In genomic region chr15:63466378-63467192, GRCh38 we compare ENCODE assay signal across 9 cellular contexts. TPM values are rescaled to one million over a fixed set of nuclear protein-coding genes. Genes with fewer than 3 reads are reported as not detected.
DNase-seq lines count a peak whose midpoint lies in the region; ATAC-seq, FAIRE-seq and TF ChIP-seq lines count a peak whose summit lies in the region.
"Had no signal": no experiment of that assay in that cellular context is flagged by ENCODE, and none has a peak within 500 bp of the region (broad histone marks: within the 10 kb centered on the region; RNA-seq: fewer than 3 reads in every experiment).

No MANE protein-coding gene starts in this region.

- peaks cover 11% of the 10 kb centered on the region for H3K36me3 Mint-ChIP-seq in Calu3 (ENCODE audit: insufficient read depth, unreplicated experiment)

- H3K9ac ChIP-seq in mammary epithelial cell (ENCODE audit: insufficient read depth, low read length) (no peak overlapping the region), keratinocyte (ENCODE audit: control insufficient read depth, extremely low read depth, insufficient read depth, low read length) (no peak overlapping the region)

- no peaks in the 10 kb centered on the region for H4K20me1 ChIP-seq in mammary epithelial cell (ENCODE audit: insufficient read depth, low read length)
- H4K20me1 ChIP-seq in keratinocyte (ENCODE audit: control insufficient read depth, extremely low read depth, insufficient read depth, low read length): no peaks in the 10 kb centered on the region

- H3K27ac ChIP-seq in mammary epithelial cell (ENCODE audit: insufficient read depth, low read depth, low read length) (no peak overlapping the region), keratinocyte (ENCODE audit: control insufficient read depth, insufficient read depth, low read length) (no peak overlapping the region)

- dilution Hi-C loops in mammary epithelial cell (cut with HindIII; ENCODE audit: low sequenced_read_pairs): loop anchor here (5.0 kb wide), 1 partner anchor 66 kb away; no protein-coding TSS in a partner anchor
- dilution Hi-C loops in keratinocyte (cut with MboI; ENCODE audit: extremely low pct_ligation_motif_present, low sequenced_read_pairs): no loop called here

- H3K9me3 ChIP-seq in mammary epithelial cell (replicated peaks; ENCODE audit: insufficient read depth, low read length): no peaks in the 10 kb centered on the region
- no peaks in the 10 kb centered on the region for H3K9me3 ChIP-seq in keratinocyte (ENCODE audit: control insufficient read depth, low read depth, low read length)

- in situ Hi-C loops in mammary epithelial cell (cut with MboI; ENCODE audit: low sequenced_read_pairs in 2 of 2): loop anchor here (10.0 to 25.0 kb wide), 3 partner anchors 128 to 596 kb away; partner anchors contain the start of gene FBXL22 (in 1 of the 2)

- intact Hi-C loops in Calu3 (cut with micrococcal nuclease; ENCODE audit: unreplicated experiment): loop anchor here (1.0 to 2.0 kb wide), 2 partner anchors 36 to 133 kb away; no protein-coding TSS in a partner anchor
- intact Hi-C loops in mammary epithelial cell (cut with micrococcal nuclease): loop anchor here (1.0 to 5.0 kb wide), 4 partner anchors 35 to 602 kb away; no protein-coding TSS in a partner anchor

- DNase-seq in Calu3: peak; percentile 69
- peak; percentile 75 for DNase-seq in NCI-H1417 treated with DMSO at 0.1 percent for 48 hours (lab: John Stamatoyannopoulos, UW)
- peak in 4 of 5 donors; percentile 25 to 79 (median 43) for DNase-seq in T-helper 1 cell
- peak; percentile 56 for DNase-seq in mammary epithelial cell
- DNase-seq in keratinocyte (ENCODE audit: low read depth, low spot score): no peak
- DNase-seq in stimulated activated CD8-positive, alpha-beta memory T cell treated with anti-CD3 and anti-CD28 coated beads, Interleukin-7, amount 100 ng/mL, for 1 hour (ENCODE audit: low read depth in 2 of 2): peak; percentile 20 to 21

- no peaks in the 10 kb centered on the region for H3K27me3 Mint-ChIP-seq in Calu3 (ENCODE audit: unreplicated experiment)

- no TSS peak for BruUV-seq in Calu3 (replicated peaks; lab: Mats Ljungman, UMichigan)
- no TSS peak for BruUV-seq in mammary epithelial cell (replicated peaks; lab: Mats Ljungman, UMichigan)

- H3K4me1 Mint-ChIP-seq in Calu3 (ENCODE audit: low read depth, unreplicated experiment): peaks cover 51% of the 10 kb centered on the region

- H3K9me3 Mint-ChIP-seq in Calu3 (ENCODE audit: low read depth, unreplicated experiment): no peaks in the 10 kb centered on the region

- peak; percentile 68 for TF ChIP-seq CTCF in Calu3 (IDR thresholded peaks at IDR 0.05; ENCODE audit: unreplicated experiment)
- peak; percentile 56 to 73 for TF ChIP-seq CTCF in mammary epithelial cell (conservative IDR thresholded peaks at IDR 0.05 in 1 of 2, IDR thresholded peaks at IDR 0.05 in 1 of 2; ENCODE audit: extremely low read depth in 1 of 2, insufficient read depth in 1 of 2, low read depth in 1 of 2, low read length in 2 of 2)
- TF ChIP-seq CTCF in keratinocyte (optimal IDR thresholded peaks at IDR 0.05 in 1 of 3, IDR thresholded peaks at IDR 0.05 in 1 of 3, conservative IDR thresholded peaks at IDR 0.05 in 1 of 3; ENCODE audit: extremely low read depth in 1 of 3, insufficient read depth in 2 of 3, low read length in 3 of 3): peak; percentile 73 to 88 (median 83)

- CTCF ChIA-PET in Calu3 (lab: Charles Lee): interaction anchor here (0.6 to 3.5 kb wide), 19 partner anchors 13 to 627 kb away, joined by 3 to 30 read pairs (median 5); partner anchors contain the start of genes CIAO2A and USP3
- CTCF ChIA-PET in mammary epithelial cell (lab: Charles Lee; ENCODE audit: low non-redundant PET): interaction anchor here (0.6 to 1.0 kb wide), 5 partner anchors 30 to 687 kb away, joined by 3 to 9 read pairs (median 4); partner anchors contain the start of gene FBXL22

- H3K36me3 ChIP-seq in mammary epithelial cell (ENCODE audit: insufficient read depth, low read length): no peaks in the 10 kb centered on the region
- no peaks in the 10 kb centered on the region for H3K36me3 ChIP-seq in keratinocyte (ENCODE audit: control insufficient read depth in 2 of 2, extremely low read depth in 1 of 2, insufficient read depth in 2 of 2, low read length in 2 of 2)

- no peaks in the 10 kb centered on the region for H3K4me1 ChIP-seq in mammary epithelial cell (ENCODE audit: insufficient read depth, low read length)
- H3K4me1 ChIP-seq in keratinocyte (ENCODE audit: control insufficient read depth, extremely low read depth, insufficient read depth, low read length): no peaks in the 10 kb centered on the region

- no peaks in the 10 kb centered on the region for H3K79me2 ChIP-seq in mammary epithelial cell (ENCODE audit: insufficient read depth, low read length)
- no peaks in the 10 kb centered on the region for H3K79me2 ChIP-seq in keratinocyte (ENCODE audit: control insufficient read depth, insufficient read depth, low read length)

- no peak overlapping the region for H3K4me2 ChIP-seq in mammary epithelial cell (ENCODE audit: insufficient read depth, low read depth, low read length)
- no peak overlapping the region for H3K4me2 ChIP-seq in keratinocyte (ENCODE audit: control insufficient read depth, extremely low read depth, insufficient read depth, low read depth, low read length)

- no peak overlapping the region for H3K4me3 ChIP-seq in mammary epithelial cell (replicated peaks in 1 of 3; ENCODE audit: insufficient read depth in 1 of 3, low read depth in 2 of 3, low read length in 3 of 3)
- no peak overlapping the region for H3K4me3 ChIP-seq in keratinocyte (ENCODE audit: control insufficient read depth in 2 of 3, extremely low read depth in 1 of 3, insufficient read depth in 2 of 3, low read depth in 1 of 3, low read length in 3 of 3)

- FAIRE-seq in keratinocyte (lab: Jason Lieb, UNC): peak; percentile 70
- FAIRE-seq: TTC549 had no signal

- H3K27me3 ChIP-seq in mammary epithelial cell (ENCODE audit: insufficient read depth, low read length) (no peaks in the 10 kb centered on the region), keratinocyte (ENCODE audit: control insufficient read depth, extremely low read depth, insufficient read depth, low read length) (peaks cover 3% of the 10 kb centered on the region)

- no peak overlapping the region for H3K27ac Mint-ChIP-seq in Calu3 (ENCODE audit: unreplicated experiment)

- H2AFZ ChIP-seq in mammary epithelial cell (ENCODE audit: low read depth, low read length) (no peak overlapping the region), keratinocyte (ENCODE audit: control insufficient read depth, low read length) (no peak overlapping the region)

- WGBS in mammary epithelial cell (ENCODE audit: low coverage, missing lambda C conversion rate): 28% methylated on average over 8 of the region's 8 CpGs

- H3K9me1 ChIP-seq in keratinocyte (ENCODE audit: control insufficient read depth, extremely low read depth, insufficient read depth, low read length): no peaks in the 10 kb centered on the region

- H3K4me3 Mint-ChIP-seq in Calu3 (ENCODE audit: low read depth, unreplicated experiment): no peak overlapping the region

- ATAC-seq in GM21381 (IDR thresholded peaks at IDR 0.05; ENCODE audit: unreplicated experiment) (peak; percentile 74), GM21367 (IDR thresholded peaks at IDR 0.05; ENCODE audit: unreplicated experiment) (no peak)

RNA-seq across cellular contexts. Expression of gene USP3, which starts 37.8 kb away (rescaled TPM):
- total RNA-seq in Calu3 (2022) (70.7 and 80.8 TPM in 2 replicates), mammary epithelial cell (10 to 100 TPM; 26.3 to 30.6 TPM)
- polyA plus RNA-seq in mammary epithelial cell (13.6 TPM), keratinocyte (8.3 to 19.9 TPM (median 16.2 TPM) in 3 replicates)
- polyA minus RNA-seq in mammary epithelial cell (50.9 TPM), keratinocyte (12.1 to 23.0 TPM (median 19.0 TPM) in 3 replicates)
- polyA plus RNA-seq in keratinocyte (2011; ENCODE audit: low read depth): 57.4 TPM
- polyA plus RNA-seq in keratinocyte (2011; cell fraction: cytosol; rRNA removed): 10.6 and 17.3 TPM in 2 replicates
- polyA plus RNA-seq in keratinocyte (2011; cell fraction: nucleus; rRNA removed): 29.1 and 32.3 TPM in 2 replicates
- 18.0 and 25.1 TPM in 2 replicates for polyA plus RNA-seq in keratinocyte (2012; ENCODE audit: low replicate concordance)
- polyA minus RNA-seq in keratinocyte (2011; cell fraction: cytosol; rRNA and poly(A)+ RNA removed): 6.3 TPM
- polyA minus RNA-seq in keratinocyte (2011; cell fraction: nucleus; rRNA and poly(A)+ RNA removed): 20.5 and 31.2 TPM in 2 replicates
